ENCODE assay signal across 8 cellular contexts in genomic region chr3:27632431-27633223, GRCh38.
DNase-seq lines count a peak whose midpoint lies in the region; ATAC-seq and TF ChIP-seq lines count a peak whose summit lies in the region.

No MANE protein-coding gene starts in this region.

- peaks cover 34% of the 10 kb centered on the region for H3K4me1 Mint-ChIP-seq in chondrocyte (ENCODE audit: low read depth)

- no peaks in the 10 kb centered on the region for H3K36me3 Mint-ChIP-seq in chondrocyte (ENCODE audit: low read depth)

- no peak for TF ChIP-seq CTCF in chondrocyte (IDR thresholded peaks at IDR 0.05)

- H3K27ac Mint-ChIP-seq in chondrocyte (ENCODE audit: unreplicated experiment) = peak overlapping the region; percentile 52

- ATAC-seq in GM21619 (IDR thresholded peaks at IDR 0.05; ENCODE audit: unreplicated experiment) = peak; percentile 85

- H3K9me3 Mint-ChIP-seq in chondrocyte (ENCODE audit: low read depth) = no peaks in the 10 kb centered on the region

- in situ Hi-C loops in G401 (cut with HindIII; ENCODE audit: low sequenced_read_pairs) = no loop called here

- H3K4me3 Mint-ChIP-seq in chondrocyte (ENCODE audit: unreplicated experiment) = peak overlapping the region; percentile 79

- TF ChIP-seq EP300 in Ishikawa (IDR thresholded peaks at IDR 0.05; ENCODE audit: borderline replicate concordance) = no peak

- no peak for TF ChIP-seq RAD21 in Ishikawa (IDR thresholded peaks at IDR 0.05; ENCODE audit: low read depth)

- H3K27me3 Mint-ChIP-seq in chondrocyte (ENCODE audit: low read depth) = no peaks in the 10 kb centered on the region

- DNase-seq in G401 (ENCODE audit: low spot score) (peak; percentile 46), UCSD-AML1 (lab: John Stamatoyannopoulos, UW; ENCODE audit: unreplicated experiment) (peak; percentile 67), chondrocyte (ENCODE audit: low spot score) (no peak), left kidney (ENCODE audit: low read depth, low spot score) (peak; percentile 84), putamen (ENCODE audit: low spot score) (no peak)
- DNase-seq in stimulated activated CD4-positive, alpha-beta T cell treated with anti-CD3 and anti-CD28 coated beads, Interleukin-2, amount 100 ng/mL, for 4 hours (ENCODE audit: low read depth) = peak; percentile 5

TF ChIP-seq in Ishikawa, 13 proteins besides CTCF, POLR2A, EP300 and RAD21:
- peak; percentile 68 for TF ChIP-seq MAX (IDR thresholded peaks at IDR 0.05)
- TF ChIP-seq YY1 (IDR thresholded peaks at IDR 0.05; ENCODE audit: low read depth) = peak; percentile 69; the same call in 1 of the 2 replicates
- TF ChIP-seq NFIC (IDR thresholded peaks at IDR 0.05) = no peak
- peak; percentile 16; the same call in 1 of the 2 replicates for TF ChIP-seq REST (IDR thresholded peaks at IDR 0.05; ENCODE audit: low read depth)

Comparison
In these comparisons a context has a peak if more than half of its experiments do, and no peak if none do; other contexts are left out.
1. DNase-seq: peak in G401 (single experiment), UCSD-AML1 (single experiment), left kidney (single experiment) and stimulated activated CD4-positive, alpha-beta T cell treated with anti-CD3 and anti-CD28 coated beads, Interleukin-2, amount 100 ng/mL, for 4 hours (single experiment); none in chondrocyte (single experiment) and putamen (single experiment).